Comparison of ENCODE assay signal across 13 cellular contexts in genomic region chr2:215772003-215772402, GRCh38.
DNase-seq lines count a peak whose midpoint lies in the region; ATAC-seq, FAIRE-seq and TF ChIP-seq lines count a peak whose summit lies in the region.
"Had no signal": no experiment of that assay in that cellular context is flagged by ENCODE, and none has a peak within 500 bp of the region (broad histone marks: within the 10 kb centered on the region; RNA-seq: fewer than 3 reads in every experiment).

No MANE protein-coding gene starts in this region.

- DNase-seq in HT-29 (ENCODE audit: low spot score) = peak; percentile 32
- DNase-seq in amniotic epithelial cell (ENCODE audit: low read depth) = peak; percentile 40
- peak in 2 of 3 donors; percentile 45 to 70 for DNase-seq in right cardiac atrium
- no peak for DNase-seq in H54 (ENCODE audit: insufficient read length, low spot score)
- DNase-seq: KG1, lower lobe of right lung, NCI-H345, T-helper 17 cell had no signal

- intact Hi-C loops in right cardiac atrium (cut with DNase I) = no loop called here

- peak overlapping the region; percentile 3 for H3K4me2 ChIP-seq in skeletal muscle satellite cell (ENCODE audit: low read length)

- peak overlapping the region; percentile 78 for H3K9ac ChIP-seq in skeletal muscle satellite cell (ENCODE audit: low read depth, low read length)

- H3K4me1 ChIP-seq in right cardiac atrium (ENCODE audit: control insufficient read depth, insufficient read depth, low read length) = no peaks in the 10 kb centered on the region
- peaks cover 39% of the 10 kb centered on the region for H3K4me1 ChIP-seq in skeletal muscle satellite cell (ENCODE audit: control insufficient read depth, insufficient read depth, low read length)
- H3K4me1 ChIP-seq: lower lobe of right lung had no signal

- FAIRE-seq in H54 (lab: Jason Lieb, UNC) = no peak

- H3K27me3 ChIP-seq in right cardiac atrium (ENCODE audit: control insufficient read depth, insufficient read depth) = no peaks in the 10 kb centered on the region
- no peaks in the 10 kb centered on the region for H3K27me3 ChIP-seq in skeletal muscle satellite cell (ENCODE audit: control insufficient read depth, insufficient read depth, low read length)

- 49% methylated on average over 1 of the region's 1 CpG for WGBS in right cardiac atrium

- H3K9me3 ChIP-seq in right cardiac atrium (ENCODE audit: control insufficient read depth, low read length) (peaks cover 3% of the 10 kb centered on the region), skeletal muscle satellite cell (replicated peaks; ENCODE audit: low read length) (no peaks in the 10 kb centered on the region)
- H3K9me3 ChIP-seq: lower lobe of right lung had no signal

- peak; percentile 93 to 97 for ATAC-seq in right cardiac atrium
- ATAC-seq in GM21529 (IDR thresholded peaks at IDR 0.05; ENCODE audit: unreplicated experiment) = no peak
- ATAC-seq in GM19023 (IDR thresholded peaks at IDR 0.05; ENCODE audit: unreplicated experiment) = no peak
- ATAC-seq: esophagus mucosa, lower lobe of right lung, T-helper 17 cell had no signal

- H3K27ac ChIP-seq in right cardiac atrium (ENCODE audit: low read length) = no peak overlapping the region
- H3K27ac ChIP-seq: lower lobe of right lung had no signal

- TF ChIP-seq POLR2A in H54 (IDR thresholded peaks at IDR 0.05; ENCODE audit: low read depth, low read length) = no peak

- H3K36me3 ChIP-seq in skeletal muscle satellite cell (ENCODE audit: insufficient read depth, low read length) = no peaks in the 10 kb centered on the region
- H3K36me3 ChIP-seq: lower lobe of right lung had no signal

- no peak overlapping the region for H3K4me3 ChIP-seq in right cardiac atrium (ENCODE audit: low read length)
- H3K4me3 ChIP-seq in skeletal muscle satellite cell (ENCODE audit: low read length) = no peak overlapping the region
- H3K4me3 ChIP-seq: lower lobe of right lung, skin epidermis had no signal

Comparison
In these comparisons a context has a peak if more than half of its experiments do, and no peak if none do; other contexts are left out.
1. ATAC-seq: peak in right cardiac atrium (2 of 2); none in GM21529 (single experiment) and GM19023 (single experiment).